Comparison of ENCODE assay signal across 19 cellular contexts in genomic region chr3:147007736-147008245, GRCh38.
DNase-seq lines count a peak whose midpoint lies in the region; ATAC-seq, FAIRE-seq and TF ChIP-seq lines count a peak whose summit lies in the region.
"Had no signal": no experiment of that assay in that cellular context is flagged by ENCODE, and none has a peak within 500 bp of the region (broad histone marks: within the 10 kb centered on the region; RNA-seq: fewer than 3 reads in every experiment).

No MANE protein-coding gene starts in this region.

- TF ChIP-seq CTCF in fibroblast of mammary gland (conservative IDR thresholded peaks at IDR 0.05; ENCODE audit: control insufficient read depth, insufficient read depth, low read depth, low read length) = no peak

- FAIRE-seq in RCC 7860 (lab: Jason Lieb, UNC) = no peak
- FAIRE-seq: A549, GM12878, H54, HepG2 had no signal

- H3K4me3 ChIP-seq in fibroblast of mammary gland (ENCODE audit: control insufficient read depth, low read depth, low read length) = no peak overlapping the region
- H3K4me3 ChIP-seq: A549; BLaER1 treated with 17β-estradiol and CSF1 and Interleukin-3, amounts not matched to agents 10 nM and 100 nM; GM12878; GM23338 had no signal

- no peak for ATAC-seq in GM21723 (IDR thresholded peaks at IDR 0.05; ENCODE audit: unreplicated experiment)
- ATAC-seq: A549; CD8-positive, alpha-beta T cell; GM12878; GM23338; HCT116; HepG2 had no signal

- DNase-seq in AG08395 (ENCODE audit: low spot score) = peak; percentile 5
- peak; percentile 27 for DNase-seq in HT1080 (ENCODE audit: low read depth)
- peak; percentile 18 for DNase-seq in fibroblast of mammary gland (ENCODE audit: low read depth)
- DNase-seq in myocyte (ENCODE audit: low read depth) = peak; percentile 9
- no peak for DNase-seq in RCC 7860 (ENCODE audit: low spot score)
- DNase-seq in T-helper 9 cell = no peak
- no peak for DNase-seq in stimulated activated CD4-positive, alpha-beta T cell treated with anti-CD3 and anti-CD28 coated beads, Interleukin-2, amount 100 ng/mL, for 48 hours
- DNase-seq: Calu3; CD8-positive, alpha-beta T cell; DMS79 treated with DMSO at 0.1 percent for 48 hours; HFFc6 had no signal

Comparison
In these comparisons a context has a peak if more than half of its experiments do, and no peak if none do; other contexts are left out.
1. DNase-seq: peak in AG08395 (single experiment), HT1080 (single experiment), fibroblast of mammary gland (single experiment) and myocyte (single experiment); none in RCC 7860 (single experiment), T-helper 9 cell (single experiment) and stimulated activated CD4-positive, alpha-beta T cell treated with anti-CD3 and anti-CD28 coated beads, Interleukin-2, amount 100 ng/mL, for 48 hours (0 of 2).